In genomic region chr12:25816637-25817036, GRCh38 we compare ENCODE assay signal across 20 cellular contexts.
"Had no signal": no experiment of that assay in that cellular context is flagged by ENCODE, and none has a peak within 500 bp of the region (broad histone marks: within the 10 kb centered on the region; RNA-seq: fewer than 3 reads in every experiment).

No MANE protein-coding gene starts in this region.

- H3K4me3 Mint-ChIP-seq: activated CD4-positive, alpha-beta T cell treated with anti-CD3 and anti-CD28 coated beads, Interleukin-2, amount 10 ng/mL, durations not matched to agents 24 days and 14 days; activated CD8-positive, alpha-beta T cell treated with anti-CD3 and anti-CD28 coated beads for 36 hours; activated naive CD4-positive, alpha-beta T cell treated with anti-CD3 and anti-CD28 coated beads, Interleukin-2, amount 10 ng/mL, durations not matched to agents 7 days and 5 days; central memory CD8-positive, alpha-beta T cell; memory B cell; naive thymus-derived CD4-positive, alpha-beta T cell; T-helper 2 cell treated with Interferon-gamma antibody and Interleukin-4, amounts not matched to agents 5 μg/mL and 100 μg/mL, for 36 hours had no signal

- DNase-seq: activated CD4-positive, alpha-beta T cell treated with anti-CD3 and anti-CD28 coated beads, Interleukin-2, amount 10 ng/mL, durations not matched to agents 24 days and 14 days; activated CD8-positive, alpha-beta memory T cell treated with anti-CD3 and anti-CD28 coated beads, Interleukin-2, amount 50 U/mL, for 4 hours; activated CD8-positive, alpha-beta T cell treated with anti-CD3 and anti-CD28 coated beads for 36 hours; activated effector memory CD4-positive, alpha-beta T cell treated with Interleukin-2 at 50 U/mL for 16 hours; activated naive CD4-positive, alpha-beta T cell treated with anti-CD3 and anti-CD28 coated beads, Interleukin-2, amount 10 ng/mL, durations not matched to agents 7 days and 5 days; activated T-cell treated with anti-CD3 and anti-CD28 coated beads, Interleukin-2, amount 50 U/mL, for 48 hours; aorta; colonic mucosa; erythroblast; gastrocnemius medialis; heart right ventricle; kidney glomerular epithelial cell; left ventricle myocardium inferior; naive thymus-derived CD4-positive, alpha-beta T cell; stimulated activated CD4-positive, alpha-beta T cell treated with anti-CD3 and anti-CD28 coated beads, Interleukin-2, amount 100 ng/mL, for 24 hours; stimulated activated naive CD4-positive, alpha-beta T cell treated with Interleukin-2 at 50 U/mL for 16 hours; thyroid gland had no signal

- H3K27ac Mint-ChIP-seq: activated CD4-positive, alpha-beta T cell treated with anti-CD3 and anti-CD28 coated beads, Interleukin-2, amount 10 ng/mL, durations not matched to agents 24 days and 14 days; activated CD8-positive, alpha-beta T cell treated with anti-CD3 and anti-CD28 coated beads for 36 hours; activated naive CD4-positive, alpha-beta T cell treated with anti-CD3 and anti-CD28 coated beads, Interleukin-2, amount 10 ng/mL, durations not matched to agents 7 days and 5 days; memory B cell; naive thymus-derived CD4-positive, alpha-beta T cell; T-helper 2 cell treated with Interferon-gamma antibody and Interleukin-4, amounts not matched to agents 5 μg/mL and 100 μg/mL, for 36 hours had no signal

- H3K9me3 Mint-ChIP-seq: activated CD4-positive, alpha-beta T cell treated with anti-CD3 and anti-CD28 coated beads, Interleukin-2, amount 10 ng/mL, durations not matched to agents 24 days and 14 days; activated CD8-positive, alpha-beta T cell treated with anti-CD3 and anti-CD28 coated beads for 36 hours; activated naive CD4-positive, alpha-beta T cell treated with anti-CD3 and anti-CD28 coated beads, Interleukin-2, amount 10 ng/mL, durations not matched to agents 7 days and 5 days; naive thymus-derived CD4-positive, alpha-beta T cell; T-helper 2 cell treated with Interferon-gamma antibody and Interleukin-4, amounts not matched to agents 5 μg/mL and 100 μg/mL, for 36 hours had no signal

- ATAC-seq: activated CD8-positive, alpha-beta T cell treated with anti-CD3 and anti-CD28 coated beads for 36 hours; gastrocnemius medialis; heart right ventricle; naive thymus-derived CD4-positive, alpha-beta T cell had no signal

- H3K4me1 Mint-ChIP-seq: activated naive CD4-positive, alpha-beta T cell treated with anti-CD3 and anti-CD28 coated beads, Interleukin-2, amount 10 ng/mL, durations not matched to agents 7 days and 5 days; central memory CD8-positive, alpha-beta T cell had no signal

- H3K36me3 Mint-ChIP-seq: activated naive CD4-positive, alpha-beta T cell treated with anti-CD3 and anti-CD28 coated beads, Interleukin-2, amount 10 ng/mL, durations not matched to agents 7 days and 5 days; memory B cell; naive thymus-derived CD4-positive, alpha-beta T cell had no signal

- H3K27me3 Mint-ChIP-seq: activated CD8-positive, alpha-beta T cell treated with anti-CD3 and anti-CD28 coated beads for 36 hours; central memory CD8-positive, alpha-beta T cell had no signal
